ENCODE assay signal across 17 cellular contexts in genomic region chr5:83360573-83360972, GRCh38.
A peak's percentile ranks its signal among the peaks of the same experiment; 100 is the strongest.
DNase-seq lines count a peak whose midpoint lies in the region; ATAC-seq and TF ChIP-seq lines count a peak whose summit lies in the region.
"Had no signal": no experiment of that assay in that cellular context is flagged by ENCODE, and none has a peak within 500 bp of the region (broad histone marks: within the 10 kb centered on the region; RNA-seq: fewer than 3 reads in every experiment).

No MANE protein-coding gene starts in this region.

- H3K27me3 Mint-ChIP-seq in Calu3 (ENCODE audit: unreplicated experiment) = no peaks in the 10 kb centered on the region

- no peak for TF ChIP-seq RAD21 in HCT116 (IDR thresholded peaks at IDR 0.05; ENCODE audit: low read depth)

- no peaks in the 10 kb centered on the region for H3K36me3 Mint-ChIP-seq in Calu3 (ENCODE audit: insufficient read depth, unreplicated experiment)
- H3K36me3 Mint-ChIP-seq: CD8-positive, alpha-beta memory T cell had no signal

- H3K4me3 ChIP-seq in HCT116 (replicated peaks in 1 of 2; ENCODE audit: low read depth in 1 of 2, low read length in 2 of 2) (no peak overlapping the region), psoas muscle (no peak overlapping the region), brain microvascular endothelial cell (ENCODE audit: low read depth, low read length) (no peak overlapping the region)
- H3K4me3 ChIP-seq: MG63, SK-N-MC had no signal

- no peaks in the 10 kb centered on the region for H3K9me3 Mint-ChIP-seq in Calu3 (ENCODE audit: low read depth, unreplicated experiment)

- H3K36me3 ChIP-seq in HCT116 (ENCODE audit: control insufficient read depth in 1 of 2, insufficient read depth in 2 of 2, low read length in 2 of 2) (no peaks in the 10 kb centered on the region), psoas muscle (ENCODE audit: insufficient read depth in 1 of 2, low read depth in 1 of 2) (no peaks in the 10 kb centered on the region), brain microvascular endothelial cell (replicated peaks) (no peaks in the 10 kb centered on the region)
- H3K36me3 ChIP-seq: MG63 had no signal

- H3K27ac ChIP-seq in HCT116 (ENCODE audit: low read depth, low read length) (no peak overlapping the region), foreskin keratinocyte (no peak overlapping the region), psoas muscle (no peak overlapping the region), brain microvascular endothelial cell (no peak overlapping the region)
- H3K27ac ChIP-seq: SK-N-MC had no signal

- TF ChIP-seq POLR2A in HCT116 (IDR thresholded peaks at IDR 0.05; ENCODE audit: borderline replicate concordance, extremely low read depth, insufficient read depth, insufficient read length) = no peak

- CTCF ChIA-PET in Calu3 (lab: Charles Lee) (no interaction called here), HCT116 (lab: Charles Lee) (no interaction called here)

- POLR2A ChIA-PET in HCT116 (lab: Charles Lee) = no interaction called here

- peak overlapping the region; percentile 29 for H3K4me2 ChIP-seq in HCT116 (ENCODE audit: low read length)

- WGBS in psoas muscle, 3 donors = 75 to 87% (median 82%) methylated on average over 2 of the region's 2 CpGs

- H3K9me3 ChIP-seq in HCT116 (ENCODE audit: control insufficient read depth in 1 of 2, insufficient read depth in 1 of 2, low read depth in 1 of 2, low read length in 2 of 2) (no peaks in the 10 kb centered on the region), psoas muscle (no peaks in the 10 kb centered on the region)
- H3K9me3 ChIP-seq: MG63 had no signal

- DNase-seq in Calu3 (peak; percentile 50), HCT116 (ENCODE audit: low read depth, low spot score) (peak; percentile 51), SW480 (ENCODE audit: low spot score) (peak; percentile 60), foreskin keratinocyte (peak; percentile 21 to 59), psoas muscle (no peak), brain microvascular endothelial cell (no peak)
- DNase-seq: C1 segment of cervical spinal cord; CD8-positive, alpha-beta memory T cell; DND-41; GDM1; HCEC 1CT; MG63; NCI-H1105; NCI-H2081 treated with DMSO at 0.1 percent for 48 hours; Right ventricle myocardium superior had no signal

- no peak overlapping the region for H3K4me3 Mint-ChIP-seq in Calu3 (ENCODE audit: low read depth, unreplicated experiment)
- H3K4me3 Mint-ChIP-seq: CD8-positive, alpha-beta memory T cell had no signal

- RAD21 ChIA-PET in HCT116 (lab: Charles Lee; ENCODE audit: low non-redundant PET in 1 of 2, low total read pairs in 2 of 2, uncharacterized antibody in 2 of 2, unreplicated experiment in 2 of 2) = no interaction called here

- peak; percentile 96 for ATAC-seq in HCT116
- peak; percentile 81 for ATAC-seq in foreskin keratinocyte
- no peak for ATAC-seq in HG02870 (IDR thresholded peaks at IDR 0.05; ENCODE audit: unreplicated experiment)
- no peak for ATAC-seq in psoas muscle

- BruUV-seq in Calu3 (replicated peaks; lab: Mats Ljungman, UMichigan) (no TSS peak), HCT116 (replicated peaks; lab: Mats Ljungman, UMichigan) (no TSS peak)

- TF ChIP-seq CTCF in Calu3 (IDR thresholded peaks at IDR 0.05; ENCODE audit: unreplicated experiment) (no peak), HCT116 (IDR thresholded peaks at IDR 0.05 in 2 of 3, conservative IDR thresholded peaks at IDR 0.05 in 1 of 3; ENCODE audit: borderline replicate concordance in 1 of 3, insufficient read depth in 1 of 3, low read depth in 2 of 3, low read length in 2 of 3) (no peak), foreskin keratinocyte (conservative IDR thresholded peaks at IDR 0.05) (no peak), psoas muscle (IDR thresholded peaks at IDR 0.05) (no peak), brain microvascular endothelial cell (IDR thresholded peaks at IDR 0.05; ENCODE audit: low read depth, low read length, missing control alignments) (no peak)

- no peak overlapping the region for H3K9ac ChIP-seq in HCT116 (ENCODE audit: low read length)

- H3K4me1 Mint-ChIP-seq in Calu3 (ENCODE audit: low read depth, unreplicated experiment) = peaks cover 9% of the 10 kb centered on the region
- H3K4me1 Mint-ChIP-seq: CD8-positive, alpha-beta memory T cell had no signal

- no peaks in the 10 kb centered on the region for H3K79me2 ChIP-seq in HCT116 (ENCODE audit: insufficient read depth, low read length)

- H3K27me3 ChIP-seq in HCT116 (ENCODE audit: insufficient read depth, low read length) (no peaks in the 10 kb centered on the region), foreskin keratinocyte (no peaks in the 10 kb centered on the region), psoas muscle (ENCODE audit: insufficient read depth in 3 of 3, low read length in 2 of 3) (no peaks in the 10 kb centered on the region), brain microvascular endothelial cell (replicated peaks) (no peaks in the 10 kb centered on the region)
- H3K27me3 ChIP-seq: MG63 had no signal

- intact Hi-C loops in Calu3 (cut with micrococcal nuclease; ENCODE audit: unreplicated experiment) = no loop called here
- intact Hi-C loops in HCT116 (cut with micrococcal nuclease) = no loop called here
- intact Hi-C loops in psoas muscle (cut with DNase I) = no loop called here

- no peaks in the 10 kb centered on the region for H3K9me2 ChIP-seq in HCT116 (ENCODE audit: insufficient read depth)

- H2AFZ ChIP-seq in HCT116 (ENCODE audit: low read depth, low read length, poor library complexity, severe bottlenecking) = no peak overlapping the region

- in situ Hi-C loops in brain microvascular endothelial cell (cut with HindIII; ENCODE audit: low pct_ligation_motif_present, low sequenced_read_pairs) = no loop called here

- no peak overlapping the region for H3K27ac Mint-ChIP-seq in Calu3 (ENCODE audit: unreplicated experiment)
- H3K27ac Mint-ChIP-seq: CD8-positive, alpha-beta memory T cell had no signal

- peaks cover 4 to 13% of the 10 kb centered on the region in 2 experiments; a peak in 2 of 4 replicates for H3K4me1 ChIP-seq in HCT116 (ENCODE audit: control insufficient read depth in 1 of 2, insufficient read depth in 2 of 2, low read length in 2 of 2)
- H3K4me1 ChIP-seq in foreskin keratinocyte = no peaks in the 10 kb centered on the region
- H3K4me1 ChIP-seq in psoas muscle = no peaks in the 10 kb centered on the region

- H4K20me1 ChIP-seq in HCT116 (ENCODE audit: insufficient read depth) = no peaks in the 10 kb centered on the region

TF ChIP-seq in HCT116, 20 proteins besides CTCF, POLR2A, EP300 and RAD21:
- peak; percentile 85 for TF ChIP-seq TCF7L2 (IDR thresholded peaks at IDR 0.05; ENCODE audit: borderline replicate concordance, extremely low read depth, insufficient read depth, insufficient read length)
- TF ChIP-seq SRF (IDR thresholded peaks at IDR 0.05; ENCODE audit: low read depth) = no peak

Comparison
In these comparisons a context has a peak if more than half of its experiments do, and no peak if none do; other contexts are left out.
1. DNase-seq: peak in Calu3 (single experiment), HCT116 (single experiment), SW480 (single experiment) and foreskin keratinocyte (2 of 2); none in psoas muscle (0 of 2) and brain microvascular endothelial cell (single experiment).
2. ATAC-seq: peak in HCT116 (single experiment) and foreskin keratinocyte (single experiment); none in HG02870 (single experiment) and psoas muscle (0 of 4).